ENCODE assay signal across 35 cellular contexts in the genomic region with DNA sequence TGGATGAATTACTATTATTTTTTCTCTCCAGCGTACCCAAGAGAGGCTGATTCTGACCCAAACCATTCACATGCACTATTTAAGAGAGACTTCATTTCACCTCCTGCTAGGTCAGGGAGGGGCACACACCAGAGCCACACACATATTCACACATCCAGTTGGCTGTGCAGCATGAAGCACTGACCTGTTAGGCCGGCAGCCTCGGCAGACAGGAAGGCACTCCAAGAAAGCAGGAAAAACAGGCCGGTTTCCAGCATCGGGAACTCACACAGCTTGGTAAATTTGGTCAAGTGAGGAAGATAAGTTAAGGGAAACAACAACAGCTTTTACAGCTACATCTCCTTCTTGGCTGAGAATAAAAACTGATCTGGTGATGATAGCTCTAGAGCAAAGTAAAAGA.
"Had no signal": no experiment of that assay in that cellular context is flagged by ENCODE, and none has a peak within 500 bp of the region (broad histone marks: within the 10 kb centered on the region; RNA-seq: fewer than 3 reads in every experiment).

No MANE protein-coding gene starts in this region.

- H3K4me2 ChIP-seq: SK-N-SH had no signal

- FAIRE-seq: TTC549 had no signal

- DNase-seq: activated CD4-positive, alpha-beta T cell treated with anti-CD3 and anti-CD28 coated beads for 36 hours; activated CD4-positive, alpha-beta T cell treated with anti-CD3 and anti-CD28 coated beads, Interleukin-2, amount 10 ng/mL, durations not matched to agents 7 days and 5 days; activated CD4-positive, alpha-beta T cell treated with anti-CD3 and anti-CD28 coated beads, Interleukin-2, amount 50 U/mL, for 48 hours; activated CD8-positive, alpha-beta T cell treated with anti-CD3 and anti-CD28 coated beads, Interleukin-2, amount 10 ng/mL, durations not matched to agents 7 days and 5 days; activated gamma-delta T cell; activated naive CD4-positive, alpha-beta T cell treated with Interleukin-2 at 50 U/mL for 16 hours; activated naive CD8-positive, alpha-beta T cell treated with anti-CD3 and anti-CD28 coated beads, Interleukin-2, amount 10 ng/mL, durations not matched to agents 7 days and 5 days; activated T-cell treated with anti-CD3 and anti-CD28 coated beads, Interleukin-2, amount 50 U/mL, for 24 hours; amygdala; NCI-H1092 treated with DMSO at 0.1 percent for 48 hours; NCI-H1417; NCI-H146; NCI-H187; NCI-H2029 treated with DMSO at 0.1 percent for 48 hours; NCI-H2107; NCI-H2171; NCI-H510A; NCI-H526; NCI-H748 treated with DMSO at 0.1 percent for 48 hours; NK-92 treated with Interleukin-12 subunit alpha and Interleukin-12 subunit beta, amount 100 ng/mL, for 24 hours; PC-3; Peyer's patch; RPMI8226; SHP77 treated with DMSO at 0.1 percent for 48 hours; SK-N-SH; T-cell had no signal

- H3K9me3 ChIP-seq: ascending aorta, Peyer's patch, SJSA1, SK-N-SH had no signal

- H3K4me3 Mint-ChIP-seq: activated CD4-positive, alpha-beta T cell treated with anti-CD3 and anti-CD28 coated beads for 36 hours; activated CD4-positive, alpha-beta T cell treated with anti-CD3 and anti-CD28 coated beads, Interleukin-2, amount 10 ng/mL, durations not matched to agents 7 days and 5 days; activated CD8-positive, alpha-beta T cell treated with anti-CD3 and anti-CD28 coated beads, Interleukin-2, amount 10 ng/mL, durations not matched to agents 7 days and 5 days; activated naive CD4-positive, alpha-beta T cell treated with anti-CD3 and anti-CD28 coated beads, Interleukin-2, amount 50 U/mL, for 24 hours; activated naive CD8-positive, alpha-beta T cell treated with anti-CD3 and anti-CD28 coated beads, Interleukin-2, amount 10 ng/mL, durations not matched to agents 7 days and 5 days; activated T-cell treated with anti-CD3 and anti-CD28 coated beads, Interleukin-2, amount 50 U/mL, for 24 hours; central memory CD8-positive, alpha-beta T cell; T-cell; WTC11 had no signal

- H3K9ac ChIP-seq: SK-N-SH had no signal

- H3K27me3 Mint-ChIP-seq: activated CD4-positive, alpha-beta T cell treated with anti-CD3 and anti-CD28 coated beads for 36 hours; activated CD4-positive, alpha-beta T cell treated with anti-CD3 and anti-CD28 coated beads, Interleukin-2, amount 10 ng/mL, durations not matched to agents 7 days and 5 days; activated naive CD4-positive, alpha-beta T cell treated with anti-CD3 and anti-CD28 coated beads, Interleukin-2, amount 50 U/mL, for 24 hours; activated naive CD8-positive, alpha-beta T cell treated with anti-CD3 and anti-CD28 coated beads, Interleukin-2, amount 10 ng/mL, durations not matched to agents 7 days and 5 days; activated T-cell treated with anti-CD3 and anti-CD28 coated beads, Interleukin-2, amount 50 U/mL, for 24 hours; central memory CD8-positive, alpha-beta T cell; T-cell had no signal

- H3K9me3 Mint-ChIP-seq: activated CD4-positive, alpha-beta T cell treated with anti-CD3 and anti-CD28 coated beads, Interleukin-2, amount 10 ng/mL, durations not matched to agents 7 days and 5 days; activated naive CD4-positive, alpha-beta T cell treated with anti-CD3 and anti-CD28 coated beads, Interleukin-2, amount 50 U/mL, for 24 hours; activated naive CD8-positive, alpha-beta T cell treated with anti-CD3 and anti-CD28 coated beads, Interleukin-2, amount 10 ng/mL, durations not matched to agents 7 days and 5 days; activated T-cell treated with anti-CD3 and anti-CD28 coated beads, Interleukin-2, amount 50 U/mL, for 24 hours; activated T-helper 2 cell treated with anti-CD3 and anti-CD28 coated beads, Interferon-gamma antibody, Interleukin-2, Interleukin-4, amounts not matched to agents 10 μg/mL and 5 μg/mL and 100 μg/mL, durations not matched to agents 14 hours and 24 hours and 36 hours; central memory CD8-positive, alpha-beta T cell; T-cell; WTC11 had no signal

- ATAC-seq: activated CD4-positive, alpha-beta T cell treated with anti-CD3 and anti-CD28 coated beads for 36 hours; activated CD4-positive, CD25-positive, alpha-beta regulatory T cell treated with anti-CD3 and anti-CD28 coated beads, Interleukin-2, amount 50 U/mL, for 24 hours; activated CD8-positive, alpha-beta T cell treated with anti-CD3 and anti-CD28 coated beads, Interleukin-2, amount 10 ng/mL, durations not matched to agents 7 days and 5 days; PC-3; T-cell; WTC11 had no signal

- H3K27ac Mint-ChIP-seq: activated CD4-positive, alpha-beta T cell treated with anti-CD3 and anti-CD28 coated beads for 36 hours; activated CD4-positive, alpha-beta T cell treated with anti-CD3 and anti-CD28 coated beads, Interleukin-2, amount 10 ng/mL, durations not matched to agents 7 days and 5 days; activated CD8-positive, alpha-beta T cell treated with anti-CD3 and anti-CD28 coated beads, Interleukin-2, amount 10 ng/mL, durations not matched to agents 7 days and 5 days; activated naive CD4-positive, alpha-beta T cell treated with anti-CD3 and anti-CD28 coated beads, Interleukin-2, amount 50 U/mL, for 24 hours; activated naive CD8-positive, alpha-beta T cell treated with anti-CD3 and anti-CD28 coated beads, Interleukin-2, amount 10 ng/mL, durations not matched to agents 7 days and 5 days; activated T-cell treated with anti-CD3 and anti-CD28 coated beads, Interleukin-2, amount 50 U/mL, for 24 hours; activated T-helper 2 cell treated with anti-CD3 and anti-CD28 coated beads, Interferon-gamma antibody, Interleukin-2, Interleukin-4, amounts not matched to agents 10 μg/mL and 5 μg/mL and 100 μg/mL, durations not matched to agents 14 hours and 24 hours and 36 hours; T-cell; WTC11 had no signal

- H3K36me3 ChIP-seq: ascending aorta, cardiac muscle cell, Peyer's patch, SJSA1 had no signal

- H3K4me1 ChIP-seq: ascending aorta, Peyer's patch, SJSA1 had no signal

- H3K27me3 ChIP-seq: ascending aorta, cardiac muscle cell, Peyer's patch, SJSA1 had no signal

- H3K27ac ChIP-seq: ascending aorta, cardiac muscle cell, Peyer's patch, SJSA1 had no signal

- H3K4me3 ChIP-seq: ascending aorta, cardiac muscle cell, Peyer's patch, SJSA1 had no signal

- H3K4me1 Mint-ChIP-seq: activated CD4-positive, alpha-beta T cell treated with anti-CD3 and anti-CD28 coated beads for 36 hours; activated CD4-positive, alpha-beta T cell treated with anti-CD3 and anti-CD28 coated beads, Interleukin-2, amount 10 ng/mL, durations not matched to agents 7 days and 5 days; activated naive CD4-positive, alpha-beta T cell treated with anti-CD3 and anti-CD28 coated beads, Interleukin-2, amount 50 U/mL, for 24 hours; activated naive CD8-positive, alpha-beta T cell treated with anti-CD3 and anti-CD28 coated beads, Interleukin-2, amount 10 ng/mL, durations not matched to agents 7 days and 5 days; central memory CD8-positive, alpha-beta T cell; T-cell had no signal

- H3K36me3 Mint-ChIP-seq: activated naive CD8-positive, alpha-beta T cell treated with anti-CD3 and anti-CD28 coated beads, Interleukin-2, amount 10 ng/mL, durations not matched to agents 7 days and 5 days; WTC11 had no signal
